ENCODE assay signal across 15 cellular contexts in genomic region chr7:151607464-151607867, GRCh38.
DNase-seq lines count a peak whose midpoint lies in the region; ATAC-seq, FAIRE-seq and TF ChIP-seq lines count a peak whose summit lies in the region.
"Had no signal": no experiment of that assay in that cellular context is flagged by ENCODE, and none has a peak within 500 bp of the region (broad histone marks: within the 10 kb centered on the region; RNA-seq: fewer than 3 reads in every experiment).

No MANE protein-coding gene starts in this region.

- in situ Hi-C loops in K562 (cut with MboI), result no loop called here

- no peak overlapping the region for H3K27ac ChIP-seq in K562 (ENCODE audit: extremely low read depth, low read depth, low read length)
- H3K27ac ChIP-seq in keratinocyte (ENCODE audit: control insufficient read depth, insufficient read depth, low read length), result peak overlapping the region; percentile 42
- H3K27ac ChIP-seq: gastrocnemius medialis had no signal

- CTCF ChIA-PET in K562 (lab: Yijun Ruan, JAX; ENCODE audit: low intra/inter-chr PET ratio), result no interaction called here

- intact Hi-C loops in K562 (cut with micrococcal nuclease), result no loop called here

- H3K9me3 ChIP-seq in Loucy (ENCODE audit: insufficient read depth, low read depth, low read length) (no peaks in the 10 kb centered on the region), K562 (replicated peaks; ENCODE audit: control insufficient read depth, insufficient read depth, low read depth, low read length) (no peaks in the 10 kb centered on the region), keratinocyte (ENCODE audit: control insufficient read depth, low read depth, low read length) (no peaks in the 10 kb centered on the region)
- H3K9me3 ChIP-seq: gastrocnemius medialis, tibial nerve had no signal

- H3K9me2 ChIP-seq in Loucy (replicated peaks; ENCODE audit: low read depth, low read length), result no peaks in the 10 kb centered on the region

- BruUV-seq in K562 (replicated peaks; lab: Mats Ljungman, UMichigan), result no TSS peak

- H3K9ac ChIP-seq in Loucy (ENCODE audit: low read depth, low read length, poor library complexity, severe bottlenecking), result no peak overlapping the region
- no peak overlapping the region for H3K9ac ChIP-seq in K562 (ENCODE audit: insufficient read depth in 1 of 2, low read depth in 2 of 2, low read length in 2 of 2)
- peak overlapping the region; percentile 43 for H3K9ac ChIP-seq in keratinocyte (ENCODE audit: control insufficient read depth, extremely low read depth, insufficient read depth, low read length)

- no peaks in the 10 kb centered on the region for H4K20me1 ChIP-seq in Loucy (ENCODE audit: insufficient read depth, low read length, poor library complexity, severe bottlenecking)
- peaks cover 5% of the 10 kb centered on the region; the same call in 1 of the 2 replicates for H4K20me1 ChIP-seq in K562 (replicated peaks; ENCODE audit: control insufficient read depth, insufficient read depth, low read length)
- no peaks in the 10 kb centered on the region for H4K20me1 ChIP-seq in keratinocyte (ENCODE audit: control insufficient read depth, extremely low read depth, insufficient read depth, low read length)

- H3K4me1 ChIP-seq in Loucy (ENCODE audit: insufficient read depth, low read length, poor library complexity, severe bottlenecking) (peaks cover 14% of the 10 kb centered on the region), K562 (replicated peaks in 1 of 2; ENCODE audit: control insufficient read depth in 2 of 2, insufficient read depth in 2 of 2, low read length in 2 of 2) (no peaks in the 10 kb centered on the region), keratinocyte (ENCODE audit: control insufficient read depth, extremely low read depth, insufficient read depth, low read length) (peaks cover 18% of the 10 kb centered on the region)
- H3K4me1 ChIP-seq: gastrocnemius medialis, tibial nerve had no signal

- TF ChIP-seq EP300 in K562 (IDR thresholded peaks at IDR 0.05; ENCODE audit: low read length), result no peak

- POLR2A ChIA-PET in K562 (lab: Yijun Ruan, JAX), result no interaction called here

- H3K36me3 ChIP-seq in Loucy (ENCODE audit: insufficient read depth, low read length) (no peaks in the 10 kb centered on the region), K562 (ENCODE audit: control insufficient read depth, insufficient read depth, low read length) (no peaks in the 10 kb centered on the region), keratinocyte (ENCODE audit: control insufficient read depth in 2 of 2, extremely low read depth in 1 of 2, insufficient read depth in 2 of 2, low read length in 2 of 2) (peaks cover 0 to 2% of the 10 kb centered on the region in 2 experiments)
- H3K36me3 ChIP-seq: gastrocnemius medialis had no signal

- TF ChIP-seq RAD21 in K562 (CRISPR knock-in tag; conservative IDR thresholded peaks at IDR 0.05 in 1 of 2, IDR thresholded peaks at IDR 0.05 in 1 of 2), result no peak

- H3K4me2 ChIP-seq in Loucy (ENCODE audit: low read depth, low read length, poor library complexity, severe bottlenecking) (peak overlapping the region; percentile 12), K562 (ENCODE audit: insufficient read depth, low read length) (no peak overlapping the region), keratinocyte (ENCODE audit: control insufficient read depth, extremely low read depth, insufficient read depth, low read depth, low read length) (peak overlapping the region; percentile 56)

- FAIRE-seq in K562 (lab: Jason Lieb, UNC), result no peak
- FAIRE-seq in keratinocyte (lab: Jason Lieb, UNC), result peak; percentile 71

- no peak for TF ChIP-seq POLR2A in K562 (conservative IDR thresholded peaks at IDR 0.05)

- 0% methylated on average over 3 of the region's 3 CpGs for WGBS in K562 (ENCODE audit: insufficient coverage, low coverage, missing lambda C conversion rate)

- no peak for TF ChIP-seq CTCF in Loucy (conservative IDR thresholded peaks at IDR 0.05; ENCODE audit: low read length)
- TF ChIP-seq CTCF in K562 (IDR thresholded peaks at IDR 0.05 in 2 of 3, conservative IDR thresholded peaks at IDR 0.05 in 1 of 3; ENCODE audit: insufficient read depth in 2 of 3, low read depth in 1 of 3, low read length in 3 of 3), result no peak
- TF ChIP-seq CTCF in keratinocyte (optimal IDR thresholded peaks at IDR 0.05 in 1 of 3, IDR thresholded peaks at IDR 0.05 in 1 of 3, conservative IDR thresholded peaks at IDR 0.05 in 1 of 3; ENCODE audit: extremely low read depth in 1 of 3, insufficient read depth in 2 of 3, low read length in 3 of 3), result no peak

- H3K79me2 ChIP-seq in Loucy (ENCODE audit: insufficient read depth, low read length) (no peaks in the 10 kb centered on the region), K562 (ENCODE audit: control insufficient read depth, insufficient read depth, low read length) (no peaks in the 10 kb centered on the region), keratinocyte (ENCODE audit: control insufficient read depth, insufficient read depth, low read length) (peaks cover 54% of the 10 kb centered on the region)

- H3K27me3 ChIP-seq in Loucy (ENCODE audit: insufficient read depth, low read length, poor library complexity, severe bottlenecking) (no peaks in the 10 kb centered on the region), K562 (ENCODE audit: control insufficient read depth in 2 of 2, insufficient read depth in 2 of 2, low read length in 2 of 2) (peaks cover 37 to 63% of the 10 kb centered on the region in 2 experiments), keratinocyte (ENCODE audit: control insufficient read depth, extremely low read depth, insufficient read depth, low read length) (no peaks in the 10 kb centered on the region)
- H3K27me3 ChIP-seq: gastrocnemius medialis, tibial nerve had no signal

- dilution Hi-C loops in keratinocyte (cut with MboI; ENCODE audit: extremely low pct_ligation_motif_present, low sequenced_read_pairs), result no loop called here

- H3K9me1 ChIP-seq in K562 (ENCODE audit: control insufficient read depth, insufficient read depth, low read length) (no peaks in the 10 kb centered on the region), keratinocyte (ENCODE audit: control insufficient read depth, extremely low read depth, insufficient read depth, low read length) (no peaks in the 10 kb centered on the region)

- DNase-seq in COLO829 (ENCODE audit: low spot score), result peak; percentile 16
- DNase-seq in K562 (ENCODE audit: extremely low read depth in 1 of 4, low spot score in 3 of 4), result no peak
- no peak for DNase-seq in keratinocyte (ENCODE audit: low read depth, low spot score)
- no peak for DNase-seq in middle frontal gyrus (ENCODE audit: extremely low spot score, low spot score)
- no peak for DNase-seq in activated CD8-positive, alpha-beta memory T cell treated with anti-CD3 and anti-CD28 coated beads, Interleukin-2, amount 50 U/mL, for 4 hours
- no peak for DNase-seq in mesenteric fat pad (ENCODE audit: low spot score)
- DNase-seq: activated CD4-positive, alpha-beta T cell treated with anti-CD3 and anti-CD28 coated beads for 36 hours; activated naive CD8-positive, alpha-beta T cell treated with anti-CD3 and anti-CD28 coated beads, Interleukin-2, amount 50 U/mL, for 24 hours; gastrocnemius medialis; NCI-H1092; NCI-H446; stimulated activated CD4-positive, alpha-beta T cell treated with anti-CD3 and anti-CD28 coated beads, Interleukin-1b, Interleukin-23, amount 100 ng/mL, for 48 hours had no signal

- H3K4me3 ChIP-seq in Loucy (ENCODE audit: low read length, poor library complexity, severe bottlenecking) (no peak overlapping the region), K562 (no peak overlapping the region), keratinocyte (ENCODE audit: control insufficient read depth in 2 of 3, extremely low read depth in 1 of 3, insufficient read depth in 2 of 3, low read depth in 1 of 3, low read length in 3 of 3) (no peak overlapping the region)
- H3K4me3 ChIP-seq: gastrocnemius medialis, tibial nerve had no signal

- no peaks in the 10 kb centered on the region for H3F3A ChIP-seq in Loucy (ENCODE audit: low read depth)

- no peak for ATAC-seq in K562
- no peak for ATAC-seq in GM18873 (IDR thresholded peaks at IDR 0.05; ENCODE audit: low FRiP score, unreplicated experiment)
- ATAC-seq: activated CD4-positive, alpha-beta T cell treated with anti-CD3 and anti-CD28 coated beads for 36 hours; activated naive CD8-positive, alpha-beta T cell treated with anti-CD3 and anti-CD28 coated beads, Interleukin-2, amount 50 U/mL, for 24 hours; gastrocnemius medialis had no signal

- no peak overlapping the region for H2AFZ ChIP-seq in Loucy (ENCODE audit: low read length)
- H2AFZ ChIP-seq in K562 (ENCODE audit: low read depth, low read length), result no peak overlapping the region
- H2AFZ ChIP-seq in keratinocyte (ENCODE audit: control insufficient read depth, low read length), result no peak overlapping the region

TF ChIP-seq in K562, 482 proteins besides CTCF, POLR2A, EP300 and RAD21:
- TF ChIP-seq MAX (CRISPR knock-in tag; IDR thresholded peaks at IDR 0.05) (0 out of 2 replicates have a peak, but pooled peaks have one; percentile 9), PURB (CRISPR knock-in tag; IDR thresholded peaks at IDR 0.05; ENCODE audit: low read depth) (no peak)
TF ChIP-seq in K562: peak in this region for 1.
